In genomic region chr12:109393437-109394345, GRCh38 we compare ENCODE assay signal across 8 cellular contexts. TPM values are rescaled to one million over a fixed set of nuclear protein-coding genes. Genes with fewer than 3 reads are reported as not detected.
A peak's percentile ranks its signal among the peaks of the same experiment; 100 is the strongest.
DNase-seq lines count a peak whose midpoint lies in the region; ATAC-seq and TF ChIP-seq lines count a peak whose summit lies in the region.

No MANE protein-coding gene starts in this region.

- peaks cover 0 to 7% of the 10 kb centered on the region in 2 donors for H3K27me3 ChIP-seq in breast epithelium
- H3K27me3 ChIP-seq in kidney epithelial cell (ENCODE audit: control insufficient read depth, insufficient read depth, low read length): peaks cover 6% of the 10 kb centered on the region

- TF ChIP-seq POLR2A in NB4 (IDR thresholded peaks at IDR 0.05; ENCODE audit: extremely low read depth, insufficient read length): no peak
- no peak for TF ChIP-seq POLR2A in breast epithelium (IDR thresholded peaks at IDR 0.05)

- H3K27ac ChIP-seq in breast epithelium: no peak overlapping the region

- no peaks in the 10 kb centered on the region for H3K4me1 Mint-ChIP-seq in activated T-cell treated with anti-CD3 and anti-CD28 coated beads, Interleukin-2, amount 50 U/mL, for 24 hours (ENCODE audit: low read depth)

- no peaks in the 10 kb centered on the region for H3K9me3 ChIP-seq in breast epithelium

- ATAC-seq in SK-N-SH treated with all-trans-retinoic acid at 6 μM for 48 hours: peak; percentile 93
- no peak for ATAC-seq in GM18498 (IDR thresholded peaks at IDR 0.05; ENCODE audit: unreplicated experiment)

- H3K36me3 Mint-ChIP-seq in activated T-cell treated with anti-CD3 and anti-CD28 coated beads, Interleukin-2, amount 50 U/mL, for 24 hours (ENCODE audit: low read depth): no peaks in the 10 kb centered on the region

- TF ChIP-seq CTCF in NB4 (IDR thresholded peaks at IDR 0.05; ENCODE audit: low read depth, low read length): peak; percentile 99
- peak; percentile 20 to 67 (median 51) for TF ChIP-seq CTCF in breast epithelium (IDR thresholded peaks at IDR 0.05)
- TF ChIP-seq CTCF in kidney epithelial cell (IDR thresholded peaks at IDR 0.05; ENCODE audit: insufficient read depth, low read length, poor library complexity, severe bottlenecking): peak; percentile 90

- H3K4me3 ChIP-seq in NB4 (ENCODE audit: low read depth, low read length) (no peak overlapping the region), breast epithelium (no peak overlapping the region), kidney epithelial cell (ENCODE audit: low read depth, low read length) (no peak overlapping the region)

- H3K27ac Mint-ChIP-seq in activated T-cell treated with anti-CD3 and anti-CD28 coated beads, Interleukin-2, amount 50 U/mL, for 24 hours: no peak overlapping the region

- no peaks in the 10 kb centered on the region for H3K4me1 ChIP-seq in breast epithelium

- intact Hi-C loops in breast epithelium (cut with DNase I; ENCODE audit: low total_unique reads): no loop called here

- DNase-seq in activated T-cell treated with anti-CD3 and anti-CD28 coated beads for 1 hour (ENCODE audit: low read depth): peak; percentile 3
- no peak for DNase-seq in activated T-cell treated with anti-CD3 and anti-CD28 coated beads, Interleukin-2, amount 50 U/mL, for 24 hours
- DNase-seq in NB4 (ENCODE audit: low read depth): peak; percentile 75
- no peak for DNase-seq in breast epithelium (ENCODE audit: low spot score in 2 of 2)
- peak; percentile 14 for DNase-seq in kidney epithelial cell (ENCODE audit: low read depth)
- peak; percentile 9 to 35 (median 18) for DNase-seq in stimulated activated CD4-positive, alpha-beta T cell treated with anti-CD3 and anti-CD28 coated beads, TNF-alpha, amount 100 ng/mL, for 24 hours (ENCODE audit: low read depth in 3 of 3)

- H3K9me3 Mint-ChIP-seq in activated T-cell treated with anti-CD3 and anti-CD28 coated beads, Interleukin-2, amount 50 U/mL, for 24 hours: no peaks in the 10 kb centered on the region

- H3K4me3 Mint-ChIP-seq in activated T-cell treated with anti-CD3 and anti-CD28 coated beads, Interleukin-2, amount 50 U/mL, for 24 hours: no peak overlapping the region

- H3K27me3 Mint-ChIP-seq in activated T-cell treated with anti-CD3 and anti-CD28 coated beads, Interleukin-2, amount 50 U/mL, for 24 hours: peaks cover 41% of the 10 kb centered on the region

- H3K36me3 ChIP-seq in breast epithelium: no peaks in the 10 kb centered on the region
- no peaks in the 10 kb centered on the region for H3K36me3 ChIP-seq in kidney epithelial cell (ENCODE audit: control insufficient read depth, insufficient read depth, low read length)

TF ChIP-seq in SK-N-SH treated with all-trans-retinoic acid at 6 μM for 48 hours, 23 proteins besides CTCF, POLR2A, EP300 and RAD21:
- TF ChIP-seq ZFP30 (CRISPR knock-in tag; IDR thresholded peaks at IDR 0.05) (no peak), TCF4 (CRISPR knock-in tag; IDR thresholded peaks at IDR 0.05; ENCODE audit: borderline replicate concordance) (no peak), RARB (CRISPR knock-in tag; IDR thresholded peaks at IDR 0.05) (no peak), ZFP3 (CRISPR knock-in tag; IDR thresholded peaks at IDR 0.05) (no peak), ZNF70 (CRISPR knock-in tag; IDR thresholded peaks at IDR 0.05) (no peak), ISL1 (CRISPR knock-in tag; IDR thresholded peaks at IDR 0.05) (no peak), CSRNP3 (CRISPR knock-in tag; IDR thresholded peaks at IDR 0.05) (no peak), ZC3H10 (CRISPR knock-in tag; IDR thresholded peaks at IDR 0.05) (no peak), ARNTL (CRISPR knock-in tag; IDR thresholded peaks at IDR 0.05; ENCODE audit: borderline replicate concordance, low read depth) (no peak), TOX (CRISPR knock-in tag; IDR thresholded peaks at IDR 0.05; ENCODE audit: borderline replicate concordance) (no peak), CSDC2 (CRISPR knock-in tag; IDR thresholded peaks at IDR 0.05) (no peak), BACH2 (CRISPR knock-in tag; IDR thresholded peaks at IDR 0.05; ENCODE audit: borderline replicate concordance) (no peak), SNAI2 (CRISPR knock-in tag; IDR thresholded peaks at IDR 0.05) (no peak), GLIS3 (CRISPR knock-in tag; IDR thresholded peaks at IDR 0.05) (no peak), POU6F1 (CRISPR knock-in tag; IDR thresholded peaks at IDR 0.05; ENCODE audit: borderline replicate concordance, low read depth) (no peak)

RNA-seq across cellular contexts. Expression of gene MYO1H, which starts 46.0 kb away (rescaled TPM):
- 1 to 10 TPM in 1 of 3 donors, under 1 TPM in 2; under 0.01 to 2.0 (median 0.16) TPM for total RNA-seq in breast epithelium
- total RNA-seq in kidney epithelial cell: not detected in 2 replicates

Comparison
In these comparisons a context has a peak if more than half of its experiments do, and no peak if none do; other contexts are left out.
1. DNase-seq: peak in activated T-cell treated with anti-CD3 and anti-CD28 coated beads for 1 hour (single experiment), NB4 (single experiment), kidney epithelial cell (single experiment) and stimulated activated CD4-positive, alpha-beta T cell treated with anti-CD3 and anti-CD28 coated beads, TNF-alpha, amount 100 ng/mL, for 24 hours (3 of 3); none in activated T-cell treated with anti-CD3 and anti-CD28 coated beads, Interleukin-2, amount 50 U/mL, for 24 hours (single experiment) and breast epithelium (0 of 2).
2. Peak in every context shown above with its lines, with median percentiles within 50 percentile points of each other: CTCF ChIP-seq.